In the genomic region with DNA sequence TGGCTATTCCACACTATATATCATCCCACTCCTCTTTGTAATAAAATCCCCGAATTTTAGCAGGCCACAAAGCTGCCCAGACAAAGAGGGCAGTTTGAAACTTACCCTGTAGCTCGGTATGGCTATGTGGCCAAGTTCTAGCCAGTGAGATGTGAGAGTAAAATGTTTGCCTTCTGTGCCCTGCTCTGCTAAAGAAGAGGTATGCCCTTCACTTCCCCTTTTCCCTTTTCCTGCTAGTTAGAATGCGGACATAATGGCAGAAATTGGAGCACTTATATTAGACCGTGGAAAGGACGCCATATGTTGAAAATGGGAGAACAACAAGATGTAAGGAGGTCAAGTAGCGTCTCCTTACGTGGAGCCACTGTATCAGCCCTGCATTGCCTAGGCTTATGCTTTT, we compare ENCODE assay signal across 25 cellular contexts.
"Had no signal": no experiment of that assay in that cellular context is flagged by ENCODE, and none has a peak within 500 bp of the region (broad histone marks: within the 10 kb centered on the region; RNA-seq: fewer than 3 reads in every experiment).

No MANE protein-coding gene starts in this region.

- DNase-seq: KBM-7, MV-4-11, NCI-H1048, NCI-H1105, NCI-H1417, NCI-H1436 treated with DMSO at 0.1 percent for 48 hours, NCI-H1694, NCI-H187 treated with DMSO at 0.1 percent for 48 hours, NCI-H2029 treated with DMSO at 0.1 percent for 48 hours, NCI-H226, NCI-H446, NCI-H510A, NCI-H524 treated with DMSO at 0.1 percent for 48 hours, NCI-H69, NCI-H774, OCI-M1, PC-9, Peyer's patch, SHP77 treated with DMSO at 0.1 percent for 48 hours, SJCRH30, T-helper 1 cell, T-helper 17 cell had no signal

- ATAC-seq: HepG2, Right ventricle myocardium inferior, SK-N-SH treated with all-trans-retinoic acid at 6 μM for 48 hours, T-helper 17 cell had no signal

- FAIRE-seq: HepG2 had no signal
